In the genomic region with DNA sequence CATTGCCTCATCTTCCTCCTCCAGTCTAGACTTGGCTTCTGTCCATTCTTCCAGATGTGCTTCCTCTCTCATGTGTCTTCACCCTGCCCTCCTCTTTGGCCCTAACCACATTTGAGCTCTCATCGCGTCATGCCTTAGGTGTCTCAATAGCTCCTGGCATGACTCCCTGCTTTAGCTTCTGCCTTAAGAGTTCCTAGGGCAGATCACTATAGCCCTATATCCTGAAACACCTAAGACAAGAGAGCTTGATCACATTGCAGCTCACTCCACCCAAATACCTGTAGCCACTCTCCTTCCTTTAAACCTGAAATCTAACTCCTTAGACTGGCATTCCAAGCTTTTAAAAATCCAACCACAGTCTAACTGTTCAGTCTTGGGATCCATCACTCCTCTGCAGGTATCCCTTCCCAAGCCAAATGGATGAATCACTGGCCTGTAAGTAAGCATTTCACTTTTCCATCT, we compare ENCODE assay signal across 15 cellular contexts.
A peak's percentile ranks its signal among the peaks of the same experiment; 100 is the strongest.
DNase-seq lines count a peak whose midpoint lies in the region; ATAC-seq and TF ChIP-seq lines count a peak whose summit lies in the region.
"Had no signal": no experiment of that assay in that cellular context is flagged by ENCODE, and none has a peak within 500 bp of the region (broad histone marks: within the 10 kb centered on the region; RNA-seq: fewer than 3 reads in every experiment).

No MANE protein-coding gene starts in this region.

- DNase-seq in EL, result peak; percentile 68
- peak; percentile 94 to 97 for DNase-seq in Kasumi-1 (lab: John Stamatoyannopoulos, UW)
- DNase-seq in amniotic epithelial cell (ENCODE audit: low read depth), result peak; percentile 98
- DNase-seq in lung (ENCODE audit: low spot score), result no peak
- no peak for DNase-seq in inferior parietal cortex (ENCODE audit: extremely low spot score)
- no peak for DNase-seq in SW480 (ENCODE audit: low spot score)
- DNase-seq in activated CD4-positive, alpha-beta memory T cell treated with anti-CD3 and anti-CD28 coated beads, Interleukin-2, amount 10 ng/mL, durations not matched to agents 7 days and 5 days, result no peak
- DNase-seq: activated B cell treated with CpG ODN at 0.5 μM for 24 hours; activated naive CD4-positive, alpha-beta T cell treated with anti-CD3 and anti-CD28 coated beads, Interleukin-2, amount 50 U/mL, for 16 hours; GOT3; NCI-H1105; stimulated activated CD4-positive, alpha-beta T cell treated with anti-CD3 and anti-CD28 coated beads, Interleukin-12 subunit alpha, Interleukin-12 subunit beta, amount 100 ng/mL, for 4 hours had no signal

- H3K9me3 Mint-ChIP-seq in activated CD4-positive, alpha-beta memory T cell treated with anti-CD3 and anti-CD28 coated beads, Interleukin-2, amount 10 ng/mL, durations not matched to agents 7 days and 5 days, result no peaks in the 10 kb centered on the region
- H3K9me3 Mint-ChIP-seq: activated B cell treated with CpG ODN at 0.5 μM for 24 hours; natural killer cell treated with Interleukin-12 subunit alpha and Interleukin-12 subunit beta and Interleukin-15 and Interleukin-18, amount 100 ng/mL, for 72 hours; stimulated activated memory B cell treated with anti-CD40 and anti-IgM and Interleukin-4, amounts not matched to agents 10 μg/mL and 1 μg/mL and 100 μg/mL, for 72 hours had no signal

- no peaks in the 10 kb centered on the region for H3K27me3 Mint-ChIP-seq in activated CD4-positive, alpha-beta memory T cell treated with anti-CD3 and anti-CD28 coated beads, Interleukin-2, amount 10 ng/mL, durations not matched to agents 7 days and 5 days
- H3K27me3 Mint-ChIP-seq: stimulated activated memory B cell treated with anti-CD40 and anti-IgM and Interleukin-4, amounts not matched to agents 10 μg/mL and 1 μg/mL and 100 μg/mL, for 72 hours had no signal

- POLR2A ChIA-PET in activated CD4-positive, alpha-beta memory T cell treated with anti-CD3 and anti-CD28 coated beads, Interleukin-2, amount 10 ng/mL, durations not matched to agents 7 days and 5 days (lab: Charles Lee), result no interaction called here

- no peaks in the 10 kb centered on the region for H3K36me3 Mint-ChIP-seq in activated CD4-positive, alpha-beta memory T cell treated with anti-CD3 and anti-CD28 coated beads, Interleukin-2, amount 10 ng/mL, durations not matched to agents 7 days and 5 days (ENCODE audit: low read depth)
- H3K36me3 Mint-ChIP-seq: natural killer cell treated with Interleukin-12 subunit alpha and Interleukin-12 subunit beta and Interleukin-15 and Interleukin-18, amount 100 ng/mL, for 72 hours; stimulated activated memory B cell treated with anti-CD40 and anti-IgM and Interleukin-4, amounts not matched to agents 10 μg/mL and 1 μg/mL and 100 μg/mL, for 72 hours had no signal

- peak; percentile 53 for ATAC-seq in lung (ENCODE audit: insufficient read depth, low FRiP score)
- no peak for ATAC-seq in GM19351 (IDR thresholded peaks at IDR 0.05; ENCODE audit: unreplicated experiment)
- ATAC-seq: natural killer cell treated with Interleukin-12 subunit alpha and Interleukin-12 subunit beta and Interleukin-15 and Interleukin-18, amount 100 ng/mL, for 72 hours; stimulated activated memory B cell treated with anti-CD40 and anti-IgM and Interleukin-4, amounts not matched to agents 10 μg/mL and 1 μg/mL and 100 μg/mL, for 72 hours had no signal

- 27 to 50% methylated on average over 2 of the region's 2 CpGs for WGBS in lung, 2 donors

- no peak overlapping the region for H3K4me3 ChIP-seq in lung

- H3K4me1 Mint-ChIP-seq in activated CD4-positive, alpha-beta memory T cell treated with anti-CD3 and anti-CD28 coated beads, Interleukin-2, amount 10 ng/mL, durations not matched to agents 7 days and 5 days, result peaks cover 2% of the 10 kb centered on the region
- H3K4me1 Mint-ChIP-seq: activated B cell treated with CpG ODN at 0.5 μM for 24 hours; stimulated activated memory B cell treated with anti-CD40 and anti-IgM and Interleukin-4, amounts not matched to agents 10 μg/mL and 1 μg/mL and 100 μg/mL, for 72 hours had no signal

- CTCF ChIA-PET in activated CD4-positive, alpha-beta memory T cell treated with anti-CD3 and anti-CD28 coated beads, Interleukin-2, amount 10 ng/mL, durations not matched to agents 7 days and 5 days (lab: Charles Lee), result no interaction called here

- H3K27ac ChIP-seq in lung (ENCODE audit: low read depth in 1 of 2, low read length in 1 of 2), result no peak overlapping the region

- no peaks in the 10 kb centered on the region for H3K27me3 ChIP-seq in lung (ENCODE audit: control insufficient read depth, insufficient read depth)

- H3K9me3 ChIP-seq in lung (ENCODE audit: control insufficient read depth in 2 of 2, insufficient read depth in 1 of 2, low read length in 1 of 2), result no peaks in the 10 kb centered on the region

- no peak overlapping the region for H3K27ac Mint-ChIP-seq in activated CD4-positive, alpha-beta memory T cell treated with anti-CD3 and anti-CD28 coated beads, Interleukin-2, amount 10 ng/mL, durations not matched to agents 7 days and 5 days
- H3K27ac Mint-ChIP-seq: activated B cell treated with CpG ODN at 0.5 μM for 24 hours; natural killer cell treated with Interleukin-12 subunit alpha and Interleukin-12 subunit beta and Interleukin-15 and Interleukin-18, amount 100 ng/mL, for 72 hours; stimulated activated memory B cell treated with anti-CD40 and anti-IgM and Interleukin-4, amounts not matched to agents 10 μg/mL and 1 μg/mL and 100 μg/mL, for 72 hours had no signal

- H3K4me3 Mint-ChIP-seq in activated CD4-positive, alpha-beta memory T cell treated with anti-CD3 and anti-CD28 coated beads, Interleukin-2, amount 10 ng/mL, durations not matched to agents 7 days and 5 days, result no peak overlapping the region
- H3K4me3 Mint-ChIP-seq: activated B cell treated with CpG ODN at 0.5 μM for 24 hours; natural killer cell treated with Interleukin-12 subunit alpha and Interleukin-12 subunit beta and Interleukin-15 and Interleukin-18, amount 100 ng/mL, for 72 hours; stimulated activated memory B cell treated with anti-CD40 and anti-IgM and Interleukin-4, amounts not matched to agents 10 μg/mL and 1 μg/mL and 100 μg/mL, for 72 hours had no signal

- H3K4me1 ChIP-seq in lung (ENCODE audit: control insufficient read depth in 2 of 2, insufficient read depth in 2 of 2, low read length in 2 of 2), result peaks cover 0 to 3% of the 10 kb centered on the region in 2 donors

- TF ChIP-seq CTCF in lung (IDR thresholded peaks at IDR 0.05; ENCODE audit: control extremely low read depth, extremely low read depth), result no peak

- H3K36me3 ChIP-seq in lung (ENCODE audit: control insufficient read depth in 2 of 2, insufficient read depth in 2 of 2, low read length in 2 of 2), result no peaks in the 10 kb centered on the region

Comparison
In these comparisons a context has a peak if more than half of its experiments do, and no peak if none do; other contexts are left out.
1. DNase-seq: peak in EL (single experiment), Kasumi-1 (2 of 2) and amniotic epithelial cell (single experiment); none in lung (single experiment), inferior parietal cortex (single experiment), SW480 (single experiment) and activated CD4-positive, alpha-beta memory T cell treated with anti-CD3 and anti-CD28 coated beads, Interleukin-2, amount 10 ng/mL, durations not matched to agents 7 days and 5 days (single experiment).